Comparison of ENCODE assay signal across 1 cellular context in the genomic region with DNA sequence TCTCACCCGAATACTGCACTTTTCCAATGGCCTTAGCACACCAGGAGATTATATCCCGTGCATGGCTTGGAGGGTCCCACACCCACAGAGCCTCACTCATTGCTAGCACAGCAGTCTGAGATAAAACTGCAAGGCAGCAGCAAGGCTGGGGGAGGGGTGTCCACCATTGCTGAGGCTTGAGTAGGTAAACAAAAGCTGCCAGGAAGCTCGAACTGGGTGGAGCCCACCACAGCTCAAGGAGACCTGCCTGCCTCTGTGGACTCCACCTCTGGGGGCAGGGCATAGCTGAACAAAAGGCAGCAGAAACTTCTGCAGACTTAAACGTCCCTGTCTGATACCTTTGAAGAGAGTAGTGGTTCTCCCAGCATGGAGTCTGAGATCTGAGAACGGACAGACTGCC. TPM values are rescaled to one million over a fixed set of nuclear protein-coding genes. Genes with fewer than 3 reads are reported as not detected.
"Had no signal": no experiment of that assay in that cellular context is flagged by ENCODE, and none has a peak within 500 bp of the region (broad histone marks: within the 10 kb centered on the region; RNA-seq: fewer than 3 reads in every experiment).

No MANE protein-coding gene starts in this region.

RNA-seq across cellular contexts. Expression of gene DNAH7, which starts 20.8 kb away (rescaled TPM):
- total RNA-seq: activated T-helper 17 cell treated with anti-CD3 and anti-CD28 coated beads, Interleukin-2, amount 50 U/mL, for 72 hours had no signal
